ENCODE assay signal across 12 cellular contexts in the genomic region with DNA sequence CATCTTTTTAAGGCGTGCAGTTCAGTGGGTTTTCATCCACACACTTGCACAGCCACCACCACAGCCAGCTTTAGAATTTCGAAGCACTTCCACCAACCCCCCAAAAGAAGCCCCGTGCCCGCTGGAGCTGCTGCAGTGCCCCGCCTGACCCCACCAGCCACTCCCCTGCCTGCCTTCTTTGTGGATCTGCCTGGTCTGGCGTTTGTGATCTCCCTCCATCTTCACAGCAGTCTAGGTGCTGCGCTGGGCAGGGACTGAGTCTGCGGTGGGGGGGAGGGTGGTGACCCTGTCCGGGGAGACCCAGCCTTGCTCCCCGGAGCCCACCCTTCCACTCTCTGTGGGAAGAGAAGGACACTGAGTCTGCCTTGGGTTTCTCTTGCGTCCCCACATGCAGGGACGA. TPM values are rescaled to one million over a fixed set of nuclear protein-coding genes. Genes with fewer than 3 reads are reported as not detected.
A peak's percentile ranks its signal among the peaks of the same experiment; 100 is the strongest.
DNase-seq lines count a peak whose midpoint lies in the region; ATAC-seq and TF ChIP-seq lines count a peak whose summit lies in the region.
"Had no signal": no experiment of that assay in that cellular context is flagged by ENCODE, and none has a peak within 500 bp of the region (broad histone marks: within the 10 kb centered on the region; RNA-seq: fewer than 3 reads in every experiment).

No MANE protein-coding gene starts in this region.

- H3K4me3 ChIP-seq in LNCaP clone FGC (ENCODE audit: low read depth, low read length) (peak overlapping the region; percentile 19), breast epithelium (peak overlapping the region in 1 of 3 donors; percentile 52), mesenchymal stem cell (ENCODE audit: insufficient read depth in 1 of 2, low read depth in 1 of 2, low read length in 2 of 2) (peak overlapping the region in 1 of 2 experiments; percentile 50), thyroid gland (replicated peaks in 1 of 3) (no peak overlapping the region)
- H3K4me3 ChIP-seq: K562 had no signal

- H3K9me3 ChIP-seq in breast epithelium, result no peaks in the 10 kb centered on the region
- H3K9me3 ChIP-seq in mesenchymal stem cell (ENCODE audit: control insufficient read depth, low read length), result no peaks in the 10 kb centered on the region
- H3K9me3 ChIP-seq in thyroid gland, result no peaks in the 10 kb centered on the region

- H3K4me3 Mint-ChIP-seq in natural killer cell, result no peak overlapping the region
- H3K4me3 Mint-ChIP-seq: activated CD4-positive, alpha-beta memory T cell treated with anti-CD3 and anti-CD28 coated beads, Interleukin-2, amount 10 ng/mL, durations not matched to agents 7 days and 5 days had no signal

- peak overlapping the region; percentile 52 for H4K91ac ChIP-seq in mesenchymal stem cell (ENCODE audit: low read length)

- H2BK5ac ChIP-seq in mesenchymal stem cell (ENCODE audit: low read depth, low read length, poor library complexity, severe bottlenecking), result no peak overlapping the region

- H3K9me3 Mint-ChIP-seq in natural killer cell, result no peaks in the 10 kb centered on the region

- no peaks in the 10 kb centered on the region for H3K36me3 ChIP-seq in breast epithelium
- H3K36me3 ChIP-seq in mesenchymal stem cell (ENCODE audit: control insufficient read depth in 1 of 2, insufficient read depth in 2 of 2, low read depth in 1 of 2, low read length in 2 of 2), result peaks cover 0 to 21% of the 10 kb centered on the region in 2 experiments
- no peaks in the 10 kb centered on the region for H3K36me3 ChIP-seq in thyroid gland

- no peak overlapping the region for H2AFZ ChIP-seq in mesenchymal stem cell (ENCODE audit: low read depth, low read length)

- H3K18ac ChIP-seq in mesenchymal stem cell (ENCODE audit: low read depth in 1 of 2, low read length in 2 of 2), result peak overlapping the region; percentile 10 to 64

- no peak overlapping the region for H2AK5ac ChIP-seq in mesenchymal stem cell (ENCODE audit: low read length, severe bottlenecking)

- no peaks in the 10 kb centered on the region for H3K36me3 Mint-ChIP-seq in natural killer cell

- no peak overlapping the region for H2BK15ac ChIP-seq in mesenchymal stem cell (ENCODE audit: low read depth, poor library complexity, severe bottlenecking)

- peak overlapping the region; percentile 69 for H3K9ac ChIP-seq in mesenchymal stem cell (ENCODE audit: low read length)

- H2BK12ac ChIP-seq in mesenchymal stem cell (ENCODE audit: low read length in 2 of 2), result peak overlapping the region; percentile 13 to 49

- H3K79me1 ChIP-seq in mesenchymal stem cell (replicated peaks; ENCODE audit: low read length, poor library complexity, severe bottlenecking), result peaks cover 74% of the 10 kb centered on the region

- H4K8ac ChIP-seq in mesenchymal stem cell (ENCODE audit: low read length), result peak overlapping the region; percentile 78

- DNase-seq in LNCaP clone FGC (ENCODE audit: low read depth), result no peak
- no peak for DNase-seq in breast epithelium (ENCODE audit: low spot score in 2 of 2)
- DNase-seq in mesenchymal stem cell, result no peak
- DNase-seq in thyroid gland, result no peak
- no peak for DNase-seq in activated effector memory CD4-positive, alpha-beta T cell treated with Interleukin-2 at 50 U/mL for 16 hours
- DNase-seq in natural killer cell, result no peak
- DNase-seq: activated CD4-positive, alpha-beta memory T cell treated with anti-CD3 and anti-CD28 coated beads, Interleukin-2, amount 10 ng/mL, durations not matched to agents 7 days and 5 days; NCI-H1436 treated with DMSO at 0.1 percent for 48 hours; stimulated activated CD4-positive, alpha-beta T cell treated with anti-CD3 and anti-CD28 coated beads, Interleukin-2, amount 100 ng/mL, for 48 hours had no signal

- peak overlapping the region; percentile 73 to 90 for H3K27ac ChIP-seq in breast epithelium
- no peak overlapping the region for H3K27ac ChIP-seq in mesenchymal stem cell (ENCODE audit: low read length, poor library complexity, severe bottlenecking)
- H3K27ac ChIP-seq in thyroid gland, result peak overlapping the region in 2 of 3 donors; percentile 70 to 72

- H3K4me1 ChIP-seq in breast epithelium, result peaks cover 25 to 40% of the 10 kb centered on the region in 2 donors
- peaks cover 58% of the 10 kb centered on the region for H3K4me1 ChIP-seq in mesenchymal stem cell (ENCODE audit: control insufficient read depth, insufficient read depth, low read depth, low read length)
- H3K4me1 ChIP-seq in thyroid gland, result peaks cover 48 to 72% of the 10 kb centered on the region in 2 donors

- TF ChIP-seq CTCF in LNCaP clone FGC (IDR thresholded peaks at IDR 0.05; ENCODE audit: control insufficient read depth, extremely low read depth, insufficient read depth) (no peak), breast epithelium (IDR thresholded peaks at IDR 0.05) (no peak), thyroid gland (IDR thresholded peaks at IDR 0.05) (no peak), natural killer cell (IDR thresholded peaks at IDR 0.05) (no peak)

- intact Hi-C loops in breast epithelium (cut with DNase I; ENCODE audit: low total_unique reads) (no loop called here), thyroid gland (cut with DNase I) (loop anchor here (5.0 kb wide), 1 partner anchor 35 kb away; no protein-coding TSS in a partner anchor), natural killer cell (cut with micrococcal nuclease) (no loop called here)

- H3K27me3 Mint-ChIP-seq in natural killer cell (ENCODE audit: low read depth in 2 of 2), result no peaks in the 10 kb centered on the region
- H3K27me3 Mint-ChIP-seq: activated CD4-positive, alpha-beta memory T cell treated with anti-CD3 and anti-CD28 coated beads, Interleukin-2, amount 10 ng/mL, durations not matched to agents 7 days and 5 days had no signal

- no peak overlapping the region for H3K4me2 ChIP-seq in mesenchymal stem cell (ENCODE audit: low read length, poor library complexity, severe bottlenecking)

- ATAC-seq in natural killer cell (no peak), GM18868 (IDR thresholded peaks at IDR 0.05; ENCODE audit: unreplicated experiment) (no peak), HG03439 (IDR thresholded peaks at IDR 0.05; ENCODE audit: unreplicated experiment) (no peak)

- 97% methylated on average over 11 of the region's 12 CpGs for WGBS in mesenchymal stem cell
- 84 to 87% methylated on average over 11 to 12 of the region's 12 CpGs for WGBS in thyroid gland, 2 donors

- peaks cover 0 to 13% of the 10 kb centered on the region in 2 donors for H3K4me1 Mint-ChIP-seq in natural killer cell
- H3K4me1 Mint-ChIP-seq: activated CD4-positive, alpha-beta memory T cell treated with anti-CD3 and anti-CD28 coated beads, Interleukin-2, amount 10 ng/mL, durations not matched to agents 7 days and 5 days had no signal

- H3K27me3 ChIP-seq in breast epithelium (no peaks in the 10 kb centered on the region), mesenchymal stem cell (ENCODE audit: control insufficient read depth in 1 of 2, insufficient read depth in 1 of 2, low read length in 2 of 2) (no peaks in the 10 kb centered on the region), thyroid gland (no peaks in the 10 kb centered on the region)

- no peak overlapping the region for H3K27ac Mint-ChIP-seq in natural killer cell
- H3K27ac Mint-ChIP-seq: activated CD4-positive, alpha-beta memory T cell treated with anti-CD3 and anti-CD28 coated beads, Interleukin-2, amount 10 ng/mL, durations not matched to agents 7 days and 5 days had no signal

- peak overlapping the region in 1 of 2 experiments; percentile 54 for H3K4ac ChIP-seq in mesenchymal stem cell (ENCODE audit: low read depth in 1 of 2, low read length in 2 of 2)

- TF ChIP-seq POLR2A in breast epithelium (IDR thresholded peaks at IDR 0.05) (no peak), thyroid gland (IDR thresholded peaks at IDR 0.05) (no peak)

- H2BK120ac ChIP-seq in mesenchymal stem cell (ENCODE audit: low read depth, low read length), result no peak overlapping the region

- H3K23ac ChIP-seq in mesenchymal stem cell (ENCODE audit: low read length in 2 of 2), result no peak overlapping the region

- peak overlapping the region in 1 of 2 experiments; percentile 29 for H3K14ac ChIP-seq in mesenchymal stem cell (ENCODE audit: low read length in 2 of 2)

RNA-seq across cellular contexts. Expression of a gene that starts 40.8 kb away (rescaled TPM):
- total RNA-seq in breast epithelium, result 10 to 100 TPM; 31.0 to 63.0 (median 31.5) TPM
- 37.8 TPM for polyA plus RNA-seq in mesenchymal stem cell (2013, experiment 1 of 2)
- 38.3 TPM for polyA plus RNA-seq in mesenchymal stem cell (2013, experiment 2 of 2)
- total RNA-seq in thyroid gland, result 10 to 100 TPM; 39.4 to 81.3 (median 67.4) TPM
- total RNA-seq in natural killer cell, result 10 to 100 TPM; 30.9 to 64.1 (median 42.2) TPM
